In the genomic region with DNA sequence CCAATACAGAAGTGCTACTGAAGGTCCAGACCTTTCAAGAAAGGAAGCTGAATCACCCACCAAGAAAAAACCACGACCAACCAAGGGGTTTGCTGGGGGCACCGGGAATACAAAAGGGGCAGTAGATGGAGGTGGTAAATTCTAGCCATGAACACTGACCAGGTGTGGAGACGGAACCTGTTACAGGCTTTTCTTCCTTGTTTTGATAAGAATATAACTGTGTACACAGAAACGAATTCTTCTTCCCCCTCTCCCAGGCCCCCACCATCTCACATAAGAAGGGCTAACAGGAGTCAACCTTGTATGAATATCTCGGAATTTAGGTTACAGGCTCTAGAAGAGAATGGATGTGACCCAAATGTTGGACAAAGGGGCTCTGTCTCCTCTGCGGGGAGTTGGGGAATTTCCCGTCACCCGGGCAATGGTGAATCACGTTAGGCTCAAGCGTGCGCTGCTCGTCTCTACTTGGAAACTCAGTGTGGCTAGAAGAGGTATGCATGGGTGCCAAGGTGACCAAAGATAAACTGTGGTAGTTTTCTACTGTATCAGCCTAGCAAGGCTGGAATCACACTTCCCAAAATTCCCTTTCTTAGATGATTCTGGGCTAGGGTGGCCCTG, we compare ENCODE assay signal across 12 cellular contexts.
A peak's percentile ranks its signal among the peaks of the same experiment; 100 is the strongest.
DNase-seq lines count a peak whose midpoint lies in the region; ATAC-seq, FAIRE-seq and TF ChIP-seq lines count a peak whose summit lies in the region.
"Had no signal": no experiment of that assay in that cellular context is flagged by ENCODE, and none has a peak within 500 bp of the region (broad histone marks: within the 10 kb centered on the region; RNA-seq: fewer than 3 reads in every experiment).

No MANE protein-coding gene starts in this region.

- no peak for DNase-seq in CD4-positive, CD25-positive, alpha-beta regulatory T cell
- DNase-seq in GM23248: no peak
- peak; percentile 94 for DNase-seq in astrocyte (ENCODE audit: low read depth)
- peak; percentile 92 for DNase-seq in kidney tubule cell (ENCODE audit: low spot score)
- DNase-seq in kidney: no peak
- no peak for DNase-seq in SJCRH30
- DNase-seq: PC-3; stimulated activated CD4-positive, alpha-beta T cell treated with anti-CD3 and anti-CD28 coated beads, Interleukin-2, amount 100 ng/mL, for 48 hours had no signal

- peak overlapping the region in 1 of 4 donors; percentile 13 for H3K4me3 Mint-ChIP-seq in CD4-positive, CD25-positive, alpha-beta regulatory T cell
- H3K4me3 Mint-ChIP-seq in astrocyte (ENCODE audit: unreplicated experiment): peak overlapping the region; percentile 61

- no peaks in the 10 kb centered on the region for H3K27me3 ChIP-seq in CD4-positive, CD25-positive, alpha-beta regulatory T cell (ENCODE audit: control insufficient read depth, insufficient read depth, low read length)
- no peaks in the 10 kb centered on the region for H3K27me3 ChIP-seq in GM23248 (replicated peaks; ENCODE audit: insufficient read depth)
- H3K27me3 ChIP-seq in astrocyte (ENCODE audit: insufficient read depth, low read length): no peaks in the 10 kb centered on the region
- no peaks in the 10 kb centered on the region for H3K27me3 ChIP-seq in SJCRH30

- H3K27ac ChIP-seq in CD4-positive, CD25-positive, alpha-beta regulatory T cell (ENCODE audit: insufficient read depth, low read length, poor library complexity, severe bottlenecking): peak overlapping the region; percentile 0
- H3K27ac ChIP-seq in GM23248 (peak overlapping the region; percentile 12; the same call in 1 of the 2 replicates), astrocyte (ENCODE audit: low read depth, low read length) (peak overlapping the region; percentile 96), kidney (ENCODE audit: low read depth in 2 of 2, low read length in 2 of 2) (no peak overlapping the region), SJCRH30 (no peak overlapping the region)

- H3K4me1 ChIP-seq in CD4-positive, CD25-positive, alpha-beta regulatory T cell (ENCODE audit: control insufficient read depth, insufficient read depth, low read length, poor library complexity, severe bottlenecking): peaks cover 33% of the 10 kb centered on the region
- H3K4me1 ChIP-seq in GM23248 (ENCODE audit: insufficient read depth): peaks cover 22% of the 10 kb centered on the region
- peaks cover 47% of the 10 kb centered on the region for H3K4me1 ChIP-seq in astrocyte (ENCODE audit: insufficient read depth, low read length)
- H3K4me1 ChIP-seq in kidney (ENCODE audit: control insufficient read depth in 1 of 2, insufficient read depth in 1 of 2, low read depth in 1 of 2, low read length in 2 of 2): no peaks in the 10 kb centered on the region
- no peaks in the 10 kb centered on the region for H3K4me1 ChIP-seq in SJCRH30

- H3K79me2 ChIP-seq in GM23248 (ENCODE audit: insufficient read depth) (peaks cover 88% of the 10 kb centered on the region), astrocyte (ENCODE audit: insufficient read depth, low read length) (peaks cover 93% of the 10 kb centered on the region)

- FAIRE-seq in astrocyte (lab: Jason Lieb, UNC) (peak; percentile 64), kidney (lab: Jason Lieb, UNC) (no peak)
- FAIRE-seq: frontal cortex had no signal

- H3K4me2 ChIP-seq in GM23248 (ENCODE audit: unreplicated experiment) (no peak overlapping the region), astrocyte (ENCODE audit: low read length) (peak overlapping the region; percentile 52)

- peaks cover 50% of the 10 kb centered on the region for H3F3A ChIP-seq in GM23248 (ENCODE audit: insufficient read depth)

- H3K36me3 ChIP-seq in CD4-positive, CD25-positive, alpha-beta regulatory T cell (ENCODE audit: control insufficient read depth, insufficient read depth, low read length): no peaks in the 10 kb centered on the region
- H3K36me3 ChIP-seq in GM23248 (ENCODE audit: low read depth) (peaks cover 74% of the 10 kb centered on the region), astrocyte (ENCODE audit: insufficient read depth, low read length) (peaks cover 60% of the 10 kb centered on the region), kidney (ENCODE audit: control insufficient read depth in 1 of 2, insufficient read depth in 2 of 2, low read length in 2 of 2) (peaks cover 0 to 3% of the 10 kb centered on the region in 2 donors), SJCRH30 (peaks cover 2% of the 10 kb centered on the region; the same call in 1 of the 2 replicates)

- in situ Hi-C loops in GM23248 (cut with MboI): no loop called here

- intact Hi-C loops in kidney (cut with DNase I): no loop called here

- WGBS in GM23248 (ENCODE audit: low coverage in 1 of 2, low lambda C conversion rate in 2 of 2, missing lambda C conversion rate in 2 of 2), 2 experiments: 88 to 89% methylated on average over 12 of the region's 12 CpGs

- no peaks in the 10 kb centered on the region for H3K9me3 Mint-ChIP-seq in CD4-positive, CD25-positive, alpha-beta regulatory T cell
- H3K9me3 Mint-ChIP-seq in astrocyte (ENCODE audit: unreplicated experiment): peaks cover 1% of the 10 kb centered on the region

- no peaks in the 10 kb centered on the region for H3K9me3 ChIP-seq in CD4-positive, CD25-positive, alpha-beta regulatory T cell (ENCODE audit: control insufficient read depth in 2 of 2, low read length in 2 of 2)
- H3K9me3 ChIP-seq in GM23248 (ENCODE audit: low read depth): no peaks in the 10 kb centered on the region
- H3K9me3 ChIP-seq in astrocyte (ENCODE audit: insufficient read depth, low read depth, low read length): no peaks in the 10 kb centered on the region
- no peaks in the 10 kb centered on the region for H3K9me3 ChIP-seq in kidney (ENCODE audit: control insufficient read depth in 1 of 2, low read length in 2 of 2)
- no peaks in the 10 kb centered on the region for H3K9me3 ChIP-seq in SJCRH30 (replicated peaks)

- H2AFZ ChIP-seq in GM23248: no peak overlapping the region
- no peak overlapping the region for H2AFZ ChIP-seq in astrocyte (ENCODE audit: low read depth, low read length)

- peaks cover 7 to 77% (median 31%) of the 10 kb centered on the region in 4 donors for H3K4me1 Mint-ChIP-seq in CD4-positive, CD25-positive, alpha-beta regulatory T cell
- peaks cover 46% of the 10 kb centered on the region for H3K4me1 Mint-ChIP-seq in astrocyte (ENCODE audit: low read depth, unreplicated experiment)

- H3K9me2 ChIP-seq in GM23248 (ENCODE audit: insufficient read depth): no peaks in the 10 kb centered on the region

- ATAC-seq in CD4-positive, CD25-positive, alpha-beta regulatory T cell (ENCODE audit: low read depth in 2 of 2): no peak
- no peak for ATAC-seq in GM19023 (IDR thresholded peaks at IDR 0.05; ENCODE audit: unreplicated experiment)
- ATAC-seq in GM21723 (IDR thresholded peaks at IDR 0.05; ENCODE audit: unreplicated experiment): no peak
- ATAC-seq: left lobe of liver, PC-3 had no signal

- H3K4me3 ChIP-seq in CD4-positive, CD25-positive, alpha-beta regulatory T cell (ENCODE audit: low read depth, low read length): no peak overlapping the region
- no peak overlapping the region for H3K4me3 ChIP-seq in GM23248
- no peak overlapping the region for H3K4me3 ChIP-seq in astrocyte (ENCODE audit: insufficient read depth, low read depth, low read length)
- no peak overlapping the region for H3K4me3 ChIP-seq in kidney (ENCODE audit: low read length in 2 of 2)
- no peak overlapping the region for H3K4me3 ChIP-seq in SJCRH30

- no peaks in the 10 kb centered on the region for H4K20me1 ChIP-seq in GM23248 (ENCODE audit: insufficient read depth)
- H4K20me1 ChIP-seq in astrocyte (ENCODE audit: insufficient read depth, low read length): no peaks in the 10 kb centered on the region

- peaks cover 13% of the 10 kb centered on the region for H3K27me3 Mint-ChIP-seq in CD4-positive, CD25-positive, alpha-beta regulatory T cell
- H3K27me3 Mint-ChIP-seq in astrocyte (ENCODE audit: low read depth, unreplicated experiment): no peaks in the 10 kb centered on the region

- peak overlapping the region in 2 of 3 donors; percentile 39 to 69 for H3K27ac Mint-ChIP-seq in CD4-positive, CD25-positive, alpha-beta regulatory T cell
- H3K27ac Mint-ChIP-seq in astrocyte (ENCODE audit: unreplicated experiment): peak overlapping the region; percentile 83

- H3K9ac ChIP-seq in GM23248: no peak overlapping the region
- H3K9ac ChIP-seq in astrocyte (ENCODE audit: low read length): peak overlapping the region; percentile 75
- H3K9ac ChIP-seq in kidney (ENCODE audit: low read length in 2 of 2): no peak overlapping the region

- peaks cover 11% of the 10 kb centered on the region for H3K36me3 Mint-ChIP-seq in CD4-positive, CD25-positive, alpha-beta regulatory T cell
- peaks cover 54% of the 10 kb centered on the region for H3K36me3 Mint-ChIP-seq in astrocyte (ENCODE audit: low read depth, unreplicated experiment)

- TF ChIP-seq CTCF in astrocyte (IDR thresholded peaks at IDR 0.05; ENCODE audit: insufficient read depth, low read depth, low read length) (no peak), kidney (IDR thresholded peaks at IDR 0.05; ENCODE audit: borderline replicate concordance, extremely low read depth, insufficient read depth) (no peak)

Comparison
In these comparisons a context has a peak if more than half of its experiments do, and no peak if none do; other contexts are left out.
1. DNase-seq: peak in astrocyte (single experiment) and kidney tubule cell (single experiment); none in CD4-positive, CD25-positive, alpha-beta regulatory T cell (0 of 3), GM23248 (single experiment), kidney (single experiment) and SJCRH30 (0 of 2).
2. H3K27ac ChIP-seq: peak in CD4-positive, CD25-positive, alpha-beta regulatory T cell (single experiment), GM23248 (single experiment) and astrocyte (single experiment); none in kidney (0 of 2) and SJCRH30 (single experiment).